1 cellular context compared by ENCODE assay signal in the genomic region with DNA sequence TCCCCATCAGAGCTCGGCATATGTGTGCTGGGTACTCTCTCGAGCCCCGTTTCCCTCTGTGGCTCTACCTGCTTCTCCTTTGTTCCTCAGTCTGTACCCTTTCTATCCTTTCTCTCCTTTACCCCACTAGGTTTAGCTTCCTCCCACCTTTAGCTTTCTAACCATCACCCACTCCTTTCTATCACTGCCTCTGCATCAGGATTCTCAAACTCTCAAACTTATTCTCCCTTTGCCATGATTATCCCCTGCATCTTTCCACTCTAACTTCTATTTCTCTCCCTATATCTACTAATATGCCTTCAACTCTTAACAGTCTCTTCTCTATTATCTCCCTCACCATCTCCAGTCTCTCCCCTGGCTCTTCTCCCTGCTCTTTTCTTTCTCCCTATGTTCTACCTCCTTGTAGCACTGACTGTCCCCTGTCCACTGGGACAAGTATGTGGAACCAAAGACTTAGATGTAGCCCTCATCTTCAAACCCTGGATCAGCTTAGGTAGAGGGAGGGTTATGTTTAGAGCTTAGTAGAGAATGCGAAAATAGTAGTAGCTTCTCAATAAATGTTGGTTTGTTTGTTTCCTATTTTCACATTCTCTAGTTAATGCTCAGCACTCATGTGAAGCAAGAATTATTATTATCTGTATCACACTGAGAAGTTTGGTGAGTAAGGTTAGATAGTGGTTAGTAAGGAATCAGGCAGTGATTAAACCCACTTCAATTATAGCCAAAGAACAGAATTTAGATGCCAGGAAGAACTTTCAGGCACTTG.
TF ChIP-seq lines count a peak whose summit lies in the region.

No MANE protein-coding gene starts in this region.

TF ChIP-seq in HepG2, 621 proteins besides CTCF, POLR2A, EP300 and RAD21:
- TF ChIP-seq PRPF4 (IDR thresholded peaks at IDR 0.05; ENCODE audit: low read depth, low read length, poor library complexity, severe bottlenecking), result no peak
- TF ChIP-seq, protein P1, sequence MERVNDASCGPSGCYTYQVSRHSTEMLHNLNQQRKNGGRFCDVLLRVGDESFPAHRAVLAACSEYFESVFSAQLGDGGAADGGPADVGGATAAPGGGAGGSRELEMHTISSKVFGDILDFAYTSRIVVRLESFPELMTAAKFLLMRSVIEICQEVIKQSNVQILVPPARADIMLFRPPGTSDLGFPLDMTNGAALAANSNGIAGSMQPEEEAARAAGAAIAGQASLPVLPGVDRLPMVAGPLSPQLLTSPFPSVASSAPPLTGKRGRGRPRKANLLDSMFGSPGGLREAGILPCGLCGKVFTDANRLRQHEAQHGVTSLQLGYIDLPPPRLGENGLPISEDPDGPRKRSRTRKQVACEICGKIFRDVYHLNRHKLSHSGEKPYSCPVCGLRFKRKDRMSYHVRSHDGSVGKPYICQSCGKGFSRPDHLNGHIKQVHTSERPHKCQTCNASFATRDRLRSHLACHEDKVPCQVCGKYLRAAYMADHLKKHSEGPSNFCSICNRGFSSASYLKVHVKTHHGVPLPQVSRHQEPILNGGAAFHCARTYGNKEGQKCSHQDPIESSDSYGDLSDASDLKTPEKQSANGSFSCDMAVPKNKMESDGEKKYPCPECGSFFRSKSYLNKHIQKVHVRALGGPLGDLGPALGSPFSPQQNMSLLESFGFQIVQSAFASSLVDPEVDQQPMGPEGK (CRISPR knock-in tag; IDR thresholded peaks at IDR 0.05), result 0 out of 2 replicates have a peak, but pooled peaks have one; percentile 4
TF ChIP-seq in HepG2: peak in this region for 1.
